ENCODE assay signal across 20 cellular contexts in the genomic region with DNA sequence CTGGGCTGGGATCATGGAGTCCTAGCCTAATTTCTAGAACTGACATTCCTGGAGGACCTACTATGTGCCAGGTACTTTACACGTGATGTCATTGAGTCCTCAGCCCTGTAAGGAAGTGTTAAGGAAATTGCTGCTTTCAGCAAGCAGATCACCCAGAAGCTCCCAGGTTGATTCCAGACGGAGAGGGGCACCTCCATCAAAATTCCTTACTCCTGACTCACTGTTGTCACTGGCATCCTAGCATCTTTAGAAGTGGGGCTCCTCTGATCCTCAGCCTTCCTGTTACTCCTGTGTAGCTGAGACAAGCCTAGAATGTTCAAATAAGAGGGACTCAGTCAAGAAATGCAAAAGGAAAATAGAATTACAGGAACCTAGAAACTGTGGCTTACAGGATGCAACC.
DNase-seq lines count a peak whose midpoint lies in the region; ATAC-seq, FAIRE-seq and TF ChIP-seq lines count a peak whose summit lies in the region.
"Had no signal": no experiment of that assay in that cellular context is flagged by ENCODE, and none has a peak within 500 bp of the region (broad histone marks: within the 10 kb centered on the region; RNA-seq: fewer than 3 reads in every experiment).

No MANE protein-coding gene starts in this region.

- H2BK5ac ChIP-seq in trophoblast cell (ENCODE audit: low read depth, low read length, poor library complexity): no peak overlapping the region

- no peaks in the 10 kb centered on the region for H3K79me2 ChIP-seq in trophoblast cell (ENCODE audit: control insufficient read depth, insufficient read depth, low read length, poor library complexity)

- FAIRE-seq in H54 (lab: Jason Lieb, UNC): no peak
- FAIRE-seq: GM19239 had no signal

- no peaks in the 10 kb centered on the region for H3K79me1 ChIP-seq in trophoblast cell (ENCODE audit: low read length)

- no peak overlapping the region for H4K91ac ChIP-seq in trophoblast cell (ENCODE audit: low read depth, low read length)

- H3K18ac ChIP-seq in trophoblast cell (ENCODE audit: low read length): no peak overlapping the region

- no peak overlapping the region for H4K12ac ChIP-seq in trophoblast cell (ENCODE audit: low read depth, low read length)

- H3K23ac ChIP-seq in trophoblast cell (ENCODE audit: low read length): no peak overlapping the region

- no peak overlapping the region for H2BK12ac ChIP-seq in trophoblast cell (ENCODE audit: low read length)

- H3K27ac ChIP-seq in trophoblast cell (ENCODE audit: low read depth, low read length): no peak overlapping the region
- H3K27ac ChIP-seq: dorsolateral prefrontal cortex, gastroesophageal sphincter, ovary, sigmoid colon, SJCRH30, stomach, upper lobe of right lung had no signal

- H3K9me3 ChIP-seq in NT2/D1 (ENCODE audit: insufficient read depth, low read length) (no peaks in the 10 kb centered on the region), trophoblast cell (ENCODE audit: insufficient read depth, low read depth, low read length) (no peaks in the 10 kb centered on the region)
- H3K9me3 ChIP-seq: gastroesophageal sphincter, HAP-1, ovary, sigmoid colon, SJCRH30, stomach, upper lobe of right lung had no signal

- no peak overlapping the region for H3K4me2 ChIP-seq in trophoblast cell (ENCODE audit: low read length)

- no peak overlapping the region for H2BK120ac ChIP-seq in trophoblast cell (ENCODE audit: insufficient read depth, low read length, poor library complexity)

- H4K8ac ChIP-seq in trophoblast cell (ENCODE audit: low read depth, low read length): no peak overlapping the region

- TF ChIP-seq POLR2A in H54 (IDR thresholded peaks at IDR 0.05; ENCODE audit: low read depth, low read length): no peak

- H3K4me1 ChIP-seq in NT2/D1 (ENCODE audit: insufficient read depth, insufficient read length) (no peaks in the 10 kb centered on the region), trophoblast cell (ENCODE audit: control insufficient read depth in 1 of 2, insufficient read depth in 2 of 2, low read length in 2 of 2) (peaks cover 8% of the 10 kb centered on the region in 2 experiments)
- H3K4me1 ChIP-seq: gastroesophageal sphincter, HAP-1, sigmoid colon, stomach, upper lobe of right lung had no signal

- no CpG with 5 or more reads among the region's 2 CpGs for WGBS in trophoblast cell (ENCODE audit: extremely low coverage, insufficient coverage, insufficient read length)

- no peaks in the 10 kb centered on the region for H3K27me3 ChIP-seq in NT2/D1 (ENCODE audit: insufficient read depth, insufficient read length)
- no peaks in the 10 kb centered on the region for H3K27me3 ChIP-seq in trophoblast cell (ENCODE audit: insufficient read depth, low read length)
- H3K27me3 ChIP-seq: dorsolateral prefrontal cortex, gastroesophageal sphincter, ovary, sigmoid colon, SJCRH30, stomach, upper lobe of right lung had no signal

- H3K36me3 ChIP-seq in NT2/D1 (ENCODE audit: insufficient read depth, insufficient read length, low read length): no peaks in the 10 kb centered on the region
- no peaks in the 10 kb centered on the region for H3K36me3 ChIP-seq in trophoblast cell (ENCODE audit: control insufficient read depth in 1 of 2, insufficient read depth in 2 of 2, low read length in 2 of 2)
- H3K36me3 ChIP-seq: gastroesophageal sphincter, HAP-1, ovary, sigmoid colon, SJCRH30, stomach, upper lobe of right lung had no signal

- ATAC-seq in HG03108 (IDR thresholded peaks at IDR 0.05; ENCODE audit: unreplicated experiment): no peak
- ATAC-seq: activated CD8-positive, alpha-beta memory T cell treated with anti-CD3 and anti-CD28 coated beads, Interleukin-2, amount 10 ng/mL, durations not matched to agents 7 days and 5 days; gastroesophageal sphincter; upper lobe of right lung had no signal

- no peak overlapping the region for H3K14ac ChIP-seq in trophoblast cell (ENCODE audit: low read length)

- no peak overlapping the region for H2AK5ac ChIP-seq in trophoblast cell (ENCODE audit: low read length)

- DNase-seq in H54 (ENCODE audit: insufficient read length, low spot score) (peak; percentile 42), NT2/D1 (ENCODE audit: low read depth, low spot score) (peak; percentile 80), dermis blood vessel endothelial cell (peak; percentile 40), renal cortical epithelial cell (ENCODE audit: low read depth) (peak; percentile 43), trophoblast cell (no peak)
- no peak for DNase-seq in stimulated activated CD4-positive, alpha-beta T cell treated with anti-CD3 and anti-CD28 coated beads, Interleukin-15, amount 100 ng/mL, for 24 hours
- DNase-seq: activated CD8-positive, alpha-beta memory T cell treated with anti-CD3 and anti-CD28 coated beads, Interleukin-2, amount 10 ng/mL, durations not matched to agents 7 days and 5 days; AML-193; DND-41; dorsolateral prefrontal cortex; NCI-H510A treated with DMSO at 0.1 percent for 48 hours; ovary; sigmoid colon; stomach; upper lobe of right lung had no signal

- H3K4ac ChIP-seq in trophoblast cell (ENCODE audit: low read depth, low read length): no peak overlapping the region

- H3K4me3 ChIP-seq in NT2/D1 (ENCODE audit: insufficient read length, low read depth) (no peak overlapping the region), trophoblast cell (ENCODE audit: low read depth, low read length) (no peak overlapping the region)
- H3K4me3 ChIP-seq: dorsolateral prefrontal cortex, gastroesophageal sphincter, HAP-1, ovary, sigmoid colon, SJCRH30, stomach, upper lobe of right lung had no signal

- H2AFZ ChIP-seq in trophoblast cell (ENCODE audit: insufficient read depth, low read length, poor library complexity): no peak overlapping the region

- H3K9ac ChIP-seq in NT2/D1 (ENCODE audit: insufficient read length, low read depth) (no peak overlapping the region), trophoblast cell (ENCODE audit: low read length) (no peak overlapping the region)

Comparison
In these comparisons a context has a peak if more than half of its experiments do, and no peak if none do; other contexts are left out.
1. DNase-seq: peak in H54 (single experiment), NT2/D1 (single experiment), dermis blood vessel endothelial cell (single experiment) and renal cortical epithelial cell (single experiment); none in trophoblast cell (0 of 2) and stimulated activated CD4-positive, alpha-beta T cell treated with anti-CD3 and anti-CD28 coated beads, Interleukin-15, amount 100 ng/mL, for 24 hours (single experiment).